In the genomic region with DNA sequence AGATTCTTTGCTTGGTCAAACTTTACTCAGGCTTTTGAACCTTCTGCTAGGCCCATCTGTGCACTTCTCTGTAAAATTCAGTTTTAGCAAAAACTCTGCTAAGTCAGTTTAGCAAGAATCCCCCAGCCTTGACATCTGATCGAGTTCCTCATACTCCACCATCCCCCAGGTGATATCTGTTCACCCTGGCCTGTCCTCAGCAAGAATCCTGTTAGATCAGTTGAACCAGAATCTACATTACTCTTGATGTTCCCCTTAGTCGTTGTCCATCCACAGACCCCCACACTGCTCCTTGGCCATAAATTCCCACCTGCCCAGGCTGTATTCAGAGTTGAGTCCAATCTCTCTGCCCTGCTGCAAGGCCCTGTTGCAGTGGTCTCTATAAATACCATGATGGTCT, we compare ENCODE assay signal across 20 cellular contexts.
A peak's percentile ranks its signal among the peaks of the same experiment; 100 is the strongest.
DNase-seq lines count a peak whose midpoint lies in the region; ATAC-seq, FAIRE-seq and TF ChIP-seq lines count a peak whose summit lies in the region.
"Had no signal": no experiment of that assay in that cellular context is flagged by ENCODE, and none has a peak within 500 bp of the region (broad histone marks: within the 10 kb centered on the region; RNA-seq: fewer than 3 reads in every experiment).

No MANE protein-coding gene starts in this region.

- no peaks in the 10 kb centered on the region for H3K36me3 Mint-ChIP-seq in activated CD4-positive, alpha-beta T cell treated with anti-CD3 and anti-CD28 coated beads for 36 hours (ENCODE audit: low read depth)
- no peaks in the 10 kb centered on the region for H3K36me3 Mint-ChIP-seq in activated CD4-positive, alpha-beta T cell treated with anti-CD3 and anti-CD28 coated beads, Interleukin-2, amount 10 ng/mL, durations not matched to agents 7 days and 5 days (ENCODE audit: low read depth)
- no peaks in the 10 kb centered on the region for H3K36me3 Mint-ChIP-seq in activated naive CD4-positive, alpha-beta T cell treated with anti-CD3 and anti-CD28 coated beads, Interleukin-2, amount 10 ng/mL, durations not matched to agents 7 days and 5 days
- H3K36me3 Mint-ChIP-seq: CD8-positive, alpha-beta memory T cell had no signal

- no peaks in the 10 kb centered on the region for H3K4me1 Mint-ChIP-seq in activated CD4-positive, alpha-beta T cell treated with anti-CD3 and anti-CD28 coated beads for 36 hours
- H3K4me1 Mint-ChIP-seq in activated CD4-positive, alpha-beta T cell treated with anti-CD3 and anti-CD28 coated beads, Interleukin-2, amount 10 ng/mL, durations not matched to agents 7 days and 5 days = no peaks in the 10 kb centered on the region
- H3K4me1 Mint-ChIP-seq in activated naive CD4-positive, alpha-beta T cell treated with anti-CD3 and anti-CD28 coated beads, Interleukin-2, amount 10 ng/mL, durations not matched to agents 7 days and 5 days = no peaks in the 10 kb centered on the region
- H3K4me1 Mint-ChIP-seq: CD8-positive, alpha-beta memory T cell had no signal

- no peaks in the 10 kb centered on the region for H3K4me1 ChIP-seq in keratinocyte (ENCODE audit: control insufficient read depth, extremely low read depth, insufficient read depth, low read length)
- H3K4me1 ChIP-seq in kidney (ENCODE audit: control insufficient read depth in 1 of 2, insufficient read depth in 1 of 2, low read depth in 1 of 2, low read length in 2 of 2) = no peaks in the 10 kb centered on the region
- H3K4me1 ChIP-seq: HAP-1 had no signal

- no peaks in the 10 kb centered on the region for H3K27me3 Mint-ChIP-seq in activated CD4-positive, alpha-beta T cell treated with anti-CD3 and anti-CD28 coated beads for 36 hours
- peaks cover 4% of the 10 kb centered on the region for H3K27me3 Mint-ChIP-seq in activated CD4-positive, alpha-beta T cell treated with anti-CD3 and anti-CD28 coated beads, Interleukin-2, amount 10 ng/mL, durations not matched to agents 7 days and 5 days
- H3K27me3 Mint-ChIP-seq in activated naive CD4-positive, alpha-beta T cell treated with anti-CD3 and anti-CD28 coated beads, Interleukin-2, amount 10 ng/mL, durations not matched to agents 7 days and 5 days = peaks cover 10% of the 10 kb centered on the region
- H3K27me3 Mint-ChIP-seq: CD4-positive, alpha-beta T cell had no signal

- H3K36me3 ChIP-seq in keratinocyte (ENCODE audit: control insufficient read depth in 2 of 2, extremely low read depth in 1 of 2, insufficient read depth in 2 of 2, low read length in 2 of 2) (no peaks in the 10 kb centered on the region), kidney (ENCODE audit: control insufficient read depth in 1 of 2, insufficient read depth in 2 of 2, low read length in 2 of 2) (no peaks in the 10 kb centered on the region)
- H3K36me3 ChIP-seq: BLaER1, HAP-1 had no signal

- peak overlapping the region; percentile 15 for H2AFZ ChIP-seq in keratinocyte (ENCODE audit: control insufficient read depth, low read length)
- H2AFZ ChIP-seq: GM23248 had no signal

- no peaks in the 10 kb centered on the region for H3K27me3 ChIP-seq in keratinocyte (ENCODE audit: control insufficient read depth, extremely low read depth, insufficient read depth, low read length)
- H3K27me3 ChIP-seq: BLaER1 had no signal

- TF ChIP-seq CTCF in keratinocyte (optimal IDR thresholded peaks at IDR 0.05 in 1 of 3, IDR thresholded peaks at IDR 0.05 in 1 of 3, conservative IDR thresholded peaks at IDR 0.05 in 1 of 3; ENCODE audit: extremely low read depth in 1 of 3, insufficient read depth in 2 of 3, low read length in 3 of 3) = no peak
- no peak for TF ChIP-seq CTCF in kidney (IDR thresholded peaks at IDR 0.05; ENCODE audit: borderline replicate concordance, extremely low read depth, insufficient read depth)

- H3K9me1 ChIP-seq in keratinocyte (ENCODE audit: control insufficient read depth, extremely low read depth, insufficient read depth, low read length) = no peaks in the 10 kb centered on the region

- DNase-seq in activated CD4-positive, alpha-beta T cell treated with anti-CD3 and anti-CD28 coated beads for 36 hours = no peak
- no peak for DNase-seq in activated CD4-positive, alpha-beta T cell treated with anti-CD3 and anti-CD28 coated beads, Interleukin-2, amount 10 ng/mL, durations not matched to agents 7 days and 5 days
- DNase-seq in activated naive CD4-positive, alpha-beta T cell treated with anti-CD3 and anti-CD28 coated beads, Interleukin-2, amount 10 ng/mL, durations not matched to agents 7 days and 5 days = no peak
- no peak for DNase-seq in activated naive CD4-positive, alpha-beta T cell treated with Interleukin-2 at 50 U/mL for 16 hours
- no peak for DNase-seq in keratinocyte (ENCODE audit: low read depth, low spot score)
- no peak for DNase-seq in kidney
- no peak for DNase-seq in DMS 273 (lab: John Stamatoyannopoulos, UW; ENCODE audit: unreplicated experiment)
- DNase-seq: CD4-positive, alpha-beta T cell; CD8-positive, alpha-beta memory T cell; DMS53; DMS79 treated with DMSO at 0.1 percent for 48 hours; GF-D8; GM23248 had no signal

- H3K9me3 Mint-ChIP-seq in activated CD4-positive, alpha-beta T cell treated with anti-CD3 and anti-CD28 coated beads for 36 hours (ENCODE audit: low read depth) = no peaks in the 10 kb centered on the region
- no peaks in the 10 kb centered on the region for H3K9me3 Mint-ChIP-seq in activated CD4-positive, alpha-beta T cell treated with anti-CD3 and anti-CD28 coated beads, Interleukin-2, amount 10 ng/mL, durations not matched to agents 7 days and 5 days
- H3K9me3 Mint-ChIP-seq in activated naive CD4-positive, alpha-beta T cell treated with anti-CD3 and anti-CD28 coated beads, Interleukin-2, amount 10 ng/mL, durations not matched to agents 7 days and 5 days = no peaks in the 10 kb centered on the region
- H3K9me3 Mint-ChIP-seq: CD4-positive, alpha-beta T cell; CD8-positive, alpha-beta memory T cell had no signal

- ATAC-seq in activated CD4-positive, alpha-beta T cell treated with anti-CD3 and anti-CD28 coated beads for 36 hours = peak; percentile 19

- POLR2A ChIA-PET in activated CD4-positive, alpha-beta T cell treated with anti-CD3 and anti-CD28 coated beads for 36 hours (lab: Charles Lee) = no interaction called here
- POLR2A ChIA-PET in activated CD4-positive, alpha-beta T cell treated with anti-CD3 and anti-CD28 coated beads, Interleukin-2, amount 10 ng/mL, durations not matched to agents 7 days and 5 days (lab: Charles Lee) = no interaction called here

- no peak overlapping the region for H3K4me2 ChIP-seq in keratinocyte (ENCODE audit: control insufficient read depth, extremely low read depth, insufficient read depth, low read depth, low read length)
- H3K4me2 ChIP-seq: BLaER1 had no signal

- FAIRE-seq in keratinocyte (lab: Jason Lieb, UNC) (no peak), kidney (lab: Jason Lieb, UNC) (no peak)
- FAIRE-seq: D721Med, GM19239 had no signal

- intact Hi-C loops in activated CD4-positive, alpha-beta T cell treated with anti-CD3 and anti-CD28 coated beads for 36 hours (cut with DNase I, micrococcal nuclease) = loop anchor here (2.0 to 10.0 kb wide), 2 partner anchors 412 to 414 kb away; no protein-coding TSS in a partner anchor
- intact Hi-C loops in kidney (cut with DNase I) = no loop called here

- H3K9ac ChIP-seq in keratinocyte (ENCODE audit: control insufficient read depth, extremely low read depth, insufficient read depth, low read length) (no peak overlapping the region), kidney (ENCODE audit: low read length in 2 of 2) (no peak overlapping the region)
- H3K9ac ChIP-seq: BLaER1, GM23248 had no signal

- no peak overlapping the region for H3K4me3 ChIP-seq in keratinocyte (ENCODE audit: control insufficient read depth in 2 of 3, extremely low read depth in 1 of 3, insufficient read depth in 2 of 3, low read depth in 1 of 3, low read length in 3 of 3)
- no peak overlapping the region for H3K4me3 ChIP-seq in kidney (ENCODE audit: low read length in 2 of 2)
- H3K4me3 ChIP-seq: BLaER1, GM23248, HAP-1 had no signal

- H4K20me1 ChIP-seq in keratinocyte (ENCODE audit: control insufficient read depth, extremely low read depth, insufficient read depth, low read length) = no peaks in the 10 kb centered on the region
- H4K20me1 ChIP-seq: BLaER1 had no signal

- H3K27ac ChIP-seq in keratinocyte (ENCODE audit: control insufficient read depth, insufficient read depth, low read length) (no peak overlapping the region), kidney (ENCODE audit: low read depth in 2 of 2, low read length in 2 of 2) (no peak overlapping the region)
- H3K27ac ChIP-seq: 22Rv1, BLaER1, C4-2B, GM23248 had no signal

- H3K4me3 Mint-ChIP-seq in activated CD4-positive, alpha-beta T cell treated with anti-CD3 and anti-CD28 coated beads for 36 hours = no peak overlapping the region
- no peak overlapping the region for H3K4me3 Mint-ChIP-seq in activated CD4-positive, alpha-beta T cell treated with anti-CD3 and anti-CD28 coated beads, Interleukin-2, amount 10 ng/mL, durations not matched to agents 7 days and 5 days
- no peak overlapping the region for H3K4me3 Mint-ChIP-seq in activated naive CD4-positive, alpha-beta T cell treated with anti-CD3 and anti-CD28 coated beads, Interleukin-2, amount 10 ng/mL, durations not matched to agents 7 days and 5 days
- H3K4me3 Mint-ChIP-seq: B cell; CD4-positive, alpha-beta T cell; CD8-positive, alpha-beta memory T cell had no signal

- dilution Hi-C loops in keratinocyte (cut with MboI; ENCODE audit: extremely low pct_ligation_motif_present, low sequenced_read_pairs) = no loop called here

- CTCF ChIA-PET in activated CD4-positive, alpha-beta T cell treated with anti-CD3 and anti-CD28 coated beads for 36 hours (lab: Charles Lee) = interaction anchor here (0.7 to 2.5 kb wide), 3 partner anchors 19 to 501 kb away, joined by 3 to 10 read pairs (median 4); no protein-coding TSS in a partner anchor
- CTCF ChIA-PET in activated CD4-positive, alpha-beta T cell treated with anti-CD3 and anti-CD28 coated beads, Interleukin-2, amount 10 ng/mL, durations not matched to agents 7 days and 5 days (lab: Charles Lee) = no interaction called here
- CTCF ChIA-PET in activated naive CD4-positive, alpha-beta T cell treated with anti-CD3 and anti-CD28 coated beads, Interleukin-2, amount 10 ng/mL, durations not matched to agents 7 days and 5 days (lab: Charles Lee) = interaction anchor here (2.5 kb wide), 1 partner anchor 26 kb away, joined by 10 read pairs; no protein-coding TSS in a partner anchor

- H3K79me2 ChIP-seq in keratinocyte (ENCODE audit: control insufficient read depth, insufficient read depth, low read length) = no peaks in the 10 kb centered on the region

- H3K9me3 ChIP-seq in keratinocyte (ENCODE audit: control insufficient read depth, low read depth, low read length) (no peaks in the 10 kb centered on the region), kidney (ENCODE audit: control insufficient read depth in 1 of 2, low read length in 2 of 2) (no peaks in the 10 kb centered on the region)
- H3K9me3 ChIP-seq: HAP-1 had no signal

- no peak overlapping the region for H3K27ac Mint-ChIP-seq in activated CD4-positive, alpha-beta T cell treated with anti-CD3 and anti-CD28 coated beads for 36 hours
- no peak overlapping the region for H3K27ac Mint-ChIP-seq in activated CD4-positive, alpha-beta T cell treated with anti-CD3 and anti-CD28 coated beads, Interleukin-2, amount 10 ng/mL, durations not matched to agents 7 days and 5 days
- peak overlapping the region; percentile 8 for H3K27ac Mint-ChIP-seq in activated naive CD4-positive, alpha-beta T cell treated with anti-CD3 and anti-CD28 coated beads, Interleukin-2, amount 10 ng/mL, durations not matched to agents 7 days and 5 days
- H3K27ac Mint-ChIP-seq: B cell; CD4-positive, alpha-beta T cell; CD8-positive, alpha-beta memory T cell had no signal
